1 cellular context compared by ENCODE assay signal in genomic region chr16:85899444-85899843, GRCh38.
TF ChIP-seq lines count a peak whose summit lies in the region.

No MANE protein-coding gene starts in this region.

TF ChIP-seq in HepG2, 621 proteins besides CTCF, POLR2A, EP300 and RAD21:
- TF ChIP-seq CSRNP1 (CRISPR knock-in tag; IDR thresholded peaks at IDR 0.05) (no peak), CBX2 (IDR thresholded peaks at IDR 0.05; ENCODE audit: low read depth, low read length) (peak; percentile 80; the same call in 1 of the 2 replicates), CBX2 (CRISPR knock-in tag; IDR thresholded peaks at IDR 0.05; ENCODE audit: low read depth) (no peak)
